ENCODE assay signal across 13 cellular contexts in the genomic region with DNA sequence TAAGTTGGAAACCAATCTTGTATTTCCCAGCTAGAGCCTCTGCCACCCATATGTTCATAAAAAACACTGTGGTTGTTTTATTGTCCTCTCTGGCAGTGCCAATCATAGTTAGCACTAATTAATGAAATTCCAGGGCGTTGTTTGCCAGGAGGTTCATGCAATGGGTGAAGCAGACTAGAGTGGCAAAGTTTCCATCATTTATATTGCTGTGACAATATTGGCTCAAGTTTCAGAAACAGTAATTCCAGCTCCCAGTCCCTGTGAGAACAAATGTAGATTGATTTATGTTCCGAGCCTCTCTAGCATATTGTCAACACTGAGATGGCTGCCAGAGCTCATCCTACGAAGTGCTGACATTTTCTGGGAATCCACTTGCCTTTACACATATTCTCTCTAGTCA.
"Had no signal": no experiment of that assay in that cellular context is flagged by ENCODE, and none has a peak within 500 bp of the region (broad histone marks: within the 10 kb centered on the region; RNA-seq: fewer than 3 reads in every experiment).

No MANE protein-coding gene starts in this region.

- H3K27ac Mint-ChIP-seq: activated CD8-positive, alpha-beta T cell treated with anti-CD3 and anti-CD28 coated beads, Interleukin-2, amount 10 ng/mL, durations not matched to agents 7 days and 5 days; activated naive CD8-positive, alpha-beta T cell treated with anti-CD3 and anti-CD28 coated beads, Interleukin-2, amount 50 U/mL, for 24 hours; stimulated activated naive CD8-positive, alpha-beta T cell treated with anti-CD3 and anti-CD28 coated beads, Interleukin-15, amount 100 ng/mL, for 72 hours had no signal

- H3K4me3 Mint-ChIP-seq: activated CD8-positive, alpha-beta T cell treated with anti-CD3 and anti-CD28 coated beads, Interleukin-2, amount 10 ng/mL, durations not matched to agents 7 days and 5 days; activated naive CD8-positive, alpha-beta T cell treated with anti-CD3 and anti-CD28 coated beads, Interleukin-2, amount 50 U/mL, for 24 hours; stimulated activated naive CD8-positive, alpha-beta T cell treated with anti-CD3 and anti-CD28 coated beads, Interleukin-15, amount 100 ng/mL, for 72 hours had no signal

- H3K4me1 Mint-ChIP-seq: activated naive CD8-positive, alpha-beta T cell treated with anti-CD3 and anti-CD28 coated beads, Interleukin-2, amount 50 U/mL, for 24 hours; stimulated activated naive CD8-positive, alpha-beta T cell treated with anti-CD3 and anti-CD28 coated beads, Interleukin-15, amount 100 ng/mL, for 72 hours had no signal

- H3K27me3 Mint-ChIP-seq: activated naive CD8-positive, alpha-beta T cell treated with anti-CD3 and anti-CD28 coated beads, Interleukin-2, amount 50 U/mL, for 24 hours; stimulated activated naive CD8-positive, alpha-beta T cell treated with anti-CD3 and anti-CD28 coated beads, Interleukin-15, amount 100 ng/mL, for 72 hours had no signal

- DNase-seq: activated CD4-positive, alpha-beta T cell treated with anti-CD3 and anti-CD28 coated beads for 48 hours; activated CD8-positive, alpha-beta memory T cell treated with anti-CD3 and anti-CD28 coated beads, Interleukin-2, amount 50 U/mL, for 48 hours; activated CD8-positive, alpha-beta T cell treated with anti-CD3 and anti-CD28 coated beads, Interleukin-2, amount 10 ng/mL, durations not matched to agents 7 days and 5 days; activated naive CD8-positive, alpha-beta T cell treated with anti-CD3 and anti-CD28 coated beads, Interleukin-2, amount 50 U/mL, for 24 hours; head of caudate nucleus; islet precursor cell; left ventricle myocardium superior; mesenchymal stem cell; ovary; stimulated activated CD4-positive, alpha-beta T cell treated with anti-CD3 and anti-CD28 coated beads, Interleukin-4, amount 100 ng/mL, for 1 hour; stimulated activated CD8-positive, alpha-beta memory T cell treated with anti-CD3 and anti-CD28 coated beads, Interleukin-4, amount 100 ng/mL, for 48 hours; stimulated activated naive CD8-positive, alpha-beta T cell treated with anti-CD3 and anti-CD28 coated beads, Interleukin-15, amount 100 ng/mL, for 72 hours; WERI-Rb-1 had no signal

- ATAC-seq: activated CD8-positive, alpha-beta T cell treated with anti-CD3 and anti-CD28 coated beads, Interleukin-2, amount 10 ng/mL, durations not matched to agents 7 days and 5 days; activated naive CD8-positive, alpha-beta T cell treated with anti-CD3 and anti-CD28 coated beads, Interleukin-2, amount 50 U/mL, for 24 hours; left ventricle myocardium superior; stimulated activated naive CD8-positive, alpha-beta T cell treated with anti-CD3 and anti-CD28 coated beads, Interleukin-15, amount 100 ng/mL, for 72 hours had no signal

- H3K9me3 Mint-ChIP-seq: stimulated activated naive CD8-positive, alpha-beta T cell treated with anti-CD3 and anti-CD28 coated beads, Interleukin-15, amount 100 ng/mL, for 72 hours had no signal
